In the genomic region with DNA sequence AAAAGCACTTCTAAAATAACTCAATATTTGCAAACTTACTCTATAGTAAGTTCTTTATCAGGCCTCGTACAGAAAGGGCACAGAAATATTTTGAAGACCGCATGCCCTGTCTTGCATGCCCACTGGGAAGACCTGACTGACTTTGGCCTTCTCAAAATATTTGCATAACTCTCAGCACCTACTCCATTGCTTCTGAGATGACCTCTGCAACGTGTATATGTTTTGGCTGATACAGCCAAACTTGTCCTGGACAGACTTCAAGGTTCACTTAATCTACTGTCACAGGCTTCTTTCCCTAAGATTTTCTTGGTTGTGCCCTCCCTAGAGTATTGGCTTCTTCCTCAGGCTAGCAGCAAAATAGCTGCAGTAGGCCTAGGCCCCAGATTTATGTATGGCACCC, we compare ENCODE assay signal across 18 cellular contexts. TPM values are rescaled to one million over a fixed set of nuclear protein-coding genes. Genes with fewer than 3 reads are reported as not detected.
DNase-seq lines count a peak whose midpoint lies in the region; ATAC-seq, FAIRE-seq and TF ChIP-seq lines count a peak whose summit lies in the region.
"Had no signal": no experiment of that assay in that cellular context is flagged by ENCODE, and none has a peak within 500 bp of the region (broad histone marks: within the 10 kb centered on the region; RNA-seq: fewer than 3 reads in every experiment).

No MANE protein-coding gene starts in this region.

- H3K9ac ChIP-seq in K562 (ENCODE audit: insufficient read depth in 1 of 2, low read depth in 2 of 2, low read length in 2 of 2) (no peak overlapping the region), parathyroid adenoma (no peak overlapping the region)
- H3K9ac ChIP-seq: GM23248 had no signal

- BruUV-seq in K562 (replicated peaks; lab: Mats Ljungman, UMichigan) = no TSS peak

- no peaks in the 10 kb centered on the region for H4K20me1 ChIP-seq in K562 (replicated peaks; ENCODE audit: control insufficient read depth, insufficient read depth, low read length)

- no peak overlapping the region for H3K4me3 ChIP-seq in K562
- no peak overlapping the region for H3K4me3 ChIP-seq in esophagus muscularis mucosa
- H3K4me3 ChIP-seq in parathyroid adenoma (ENCODE audit: low read depth, low read length) = no peak overlapping the region
- H3K4me3 ChIP-seq in uterus = no peak overlapping the region
- no peak overlapping the region for H3K4me3 ChIP-seq in lower leg skin (ENCODE audit: low read depth, poor library complexity, severe bottlenecking)
- H3K4me3 ChIP-seq: GM23248 had no signal

- no peaks in the 10 kb centered on the region for H3K79me2 ChIP-seq in K562 (ENCODE audit: control insufficient read depth, insufficient read depth, low read length)
- H3K79me2 ChIP-seq in parathyroid adenoma = peaks cover 17% of the 10 kb centered on the region

- H3K27me3 ChIP-seq in K562 (ENCODE audit: control insufficient read depth in 2 of 2, insufficient read depth in 2 of 2, low read length in 2 of 2) (no peaks in the 10 kb centered on the region), esophagus muscularis mucosa (no peaks in the 10 kb centered on the region), parathyroid adenoma (ENCODE audit: control insufficient read depth, insufficient read depth, low read length) (no peaks in the 10 kb centered on the region), uterus (no peaks in the 10 kb centered on the region)

- 58% methylated on average over 3 of the region's 3 CpGs for WGBS in K562 (ENCODE audit: insufficient coverage, low coverage, missing lambda C conversion rate)
- 46% methylated on average over 3 of the region's 3 CpGs for WGBS in esophagus muscularis mucosa
- 71 to 73% methylated on average over 3 of the region's 3 CpGs for WGBS in lower leg skin, 2 donors

- no peaks in the 10 kb centered on the region for H3K9me1 ChIP-seq in K562 (ENCODE audit: control insufficient read depth, insufficient read depth, low read length)

- H3K9me3 ChIP-seq in K562 (replicated peaks; ENCODE audit: control insufficient read depth, insufficient read depth, low read depth, low read length) (no peaks in the 10 kb centered on the region), esophagus muscularis mucosa (no peaks in the 10 kb centered on the region), parathyroid adenoma (ENCODE audit: control insufficient read depth, low read length) (no peaks in the 10 kb centered on the region), uterus (no peaks in the 10 kb centered on the region)

- in situ Hi-C loops in K562 (cut with MboI) = no loop called here

- no peak; the same call in 2 of the 3 replicates for ATAC-seq in K562

- DNase-seq in K562 (ENCODE audit: extremely low read depth in 1 of 4, low spot score in 3 of 4) = no peak
- DNase-seq in esophagus muscularis mucosa (ENCODE audit: extremely low spot score) = no peak
- no peak for DNase-seq in uterus
- DNase-seq in germinal center (ENCODE audit: low spot score) = no peak
- no peak for DNase-seq in lower leg skin (ENCODE audit: low spot score in 2 of 2)
- DNase-seq in OCI-M2 (lab: John Stamatoyannopoulos, UW; ENCODE audit: unreplicated experiment) = no peak
- DNase-seq: ACHN; C1 segment of cervical spinal cord; CD8-positive, alpha-beta memory T cell; DMS53; GM23248; HCEC 1CT; KG1; NCI-H1694 treated with DMSO at 0.1 percent for 48 hours; SHP77 treated with DMSO at 0.1 percent for 48 hours had no signal

- no peak for TF ChIP-seq POLR2A in K562 (conservative IDR thresholded peaks at IDR 0.05)
- TF ChIP-seq POLR2A in esophagus muscularis mucosa (IDR thresholded peaks at IDR 0.05; ENCODE audit: low read depth) = no peak
- no peak for TF ChIP-seq POLR2A in uterus (IDR thresholded peaks at IDR 0.05)
- no peak for TF ChIP-seq POLR2A in lower leg skin (IDR thresholded peaks at IDR 0.05)

- CTCF ChIA-PET in K562 (lab: Yijun Ruan, JAX; ENCODE audit: low intra/inter-chr PET ratio) = no interaction called here

- TF ChIP-seq EP300 in K562 (IDR thresholded peaks at IDR 0.05; ENCODE audit: low read length) = no peak
- TF ChIP-seq EP300 in esophagus muscularis mucosa (IDR thresholded peaks at IDR 0.05) = no peak

- intact Hi-C loops in K562 (cut with micrococcal nuclease) = no loop called here
- intact Hi-C loops in esophagus muscularis mucosa (cut with DNase I) = no loop called here
- intact Hi-C loops in uterus (cut with DNase I; ENCODE audit: low total_unique reads) = no loop called here
- intact Hi-C loops in lower leg skin (cut with DNase I; ENCODE audit: low total_unique reads) = loop anchor here (10.0 kb wide), 1 partner anchor 61 kb away; no protein-coding TSS in a partner anchor

- peak overlapping the region; percentile 93 for H2AFZ ChIP-seq in K562 (ENCODE audit: low read depth, low read length)
- no peak overlapping the region for H2AFZ ChIP-seq in parathyroid adenoma
- H2AFZ ChIP-seq: GM23248 had no signal

- H3K27ac ChIP-seq in K562 (ENCODE audit: extremely low read depth, low read depth, low read length) (no peak overlapping the region), esophagus muscularis mucosa (replicated peaks in 1 of 4) (peak overlapping the region; percentile 68 to 91 (median 86)), parathyroid adenoma (peak overlapping the region; percentile 11), uterus (peak overlapping the region; percentile 34 to 51)
- H3K27ac ChIP-seq: GM23248 had no signal

- no peak for TF ChIP-seq RAD21 in K562 (CRISPR knock-in tag; conservative IDR thresholded peaks at IDR 0.05 in 1 of 2, IDR thresholded peaks at IDR 0.05 in 1 of 2)

- H3K4me2 ChIP-seq in K562 (ENCODE audit: insufficient read depth, low read length) = no peak overlapping the region
- no peak overlapping the region for H3K4me2 ChIP-seq in parathyroid adenoma (ENCODE audit: low read length)

- POLR2A ChIA-PET in K562 (lab: Yijun Ruan, JAX) = interaction anchor here (0.6 to 1.1 kb wide), 3 partner anchors 10 to 40 kb away, joined by 3 to 4 read pairs (median 3); no protein-coding TSS in a partner anchor

- no peak for TF ChIP-seq CTCF in K562 (IDR thresholded peaks at IDR 0.05 in 2 of 3, conservative IDR thresholded peaks at IDR 0.05 in 1 of 3; ENCODE audit: insufficient read depth in 2 of 3, low read depth in 1 of 3, low read length in 3 of 3)
- TF ChIP-seq CTCF in esophagus muscularis mucosa (IDR thresholded peaks at IDR 0.05) = no peak
- TF ChIP-seq CTCF in parathyroid adenoma (IDR thresholded peaks at IDR 0.05) = no peak
- TF ChIP-seq CTCF in uterus (IDR thresholded peaks at IDR 0.05) = no peak
- TF ChIP-seq CTCF in lower leg skin (IDR thresholded peaks at IDR 0.05) = no peak

- H3K4me1 ChIP-seq in K562 (replicated peaks in 1 of 2; ENCODE audit: control insufficient read depth in 2 of 2, insufficient read depth in 2 of 2, low read length in 2 of 2) (peaks cover 3 to 14% of the 10 kb centered on the region in 2 experiments; a peak in 3 of 5 replicates), esophagus muscularis mucosa (peaks cover 29 to 76% (median 70%) of the 10 kb centered on the region in 4 donors), parathyroid adenoma (peaks cover 19% of the 10 kb centered on the region), uterus (peaks cover 0 to 18% of the 10 kb centered on the region in 2 donors)

- no peaks in the 10 kb centered on the region for H3K36me3 ChIP-seq in K562 (ENCODE audit: control insufficient read depth, insufficient read depth, low read length)
- H3K36me3 ChIP-seq in esophagus muscularis mucosa = no peaks in the 10 kb centered on the region
- H3K36me3 ChIP-seq in parathyroid adenoma (ENCODE audit: control insufficient read depth, insufficient read depth, low read length) = no peaks in the 10 kb centered on the region
- no peaks in the 10 kb centered on the region for H3K36me3 ChIP-seq in uterus

- FAIRE-seq in K562 (lab: Jason Lieb, UNC) = no peak
- FAIRE-seq: GM12891, GM19239 had no signal

RNA-seq across cellular contexts. Expression of a gene that starts 21.5 kb away (rescaled TPM):
- 69.8 and 104 TPM in 2 replicates for total RNA-seq in K562 (2011; cell fraction: chromatin; rRNA removed; ENCODE audit: low replicate concordance)
- 129 and 134 TPM in 2 replicates for total RNA-seq in K562 (2011; cell fraction: nucleolus; rRNA removed)
- total RNA-seq in K562 (2011; cell fraction: nucleoplasm; rRNA removed) = 110 and 125 TPM in 2 replicates
- 24.7 and 26.4 TPM in 2 replicates for total RNA-seq in K562 (2014; rRNA removed)
- total RNA-seq in K562 (2014; rRNA removed; fragmentation: Illumina TruSeq; extraction: Trizol) = 40.2 and 47.5 TPM in 2 replicates
- total RNA-seq in K562 (2015; rRNA removed; fragmentation: Illumina TruSeq; extraction: Trizol) = 32.5 and 34.7 TPM in 2 replicates
- total RNA-seq in K562 (2021) = 43.1 and 48.8 TPM in 2 replicates
- 107 and 130 TPM in 2 replicates for polyA plus RNA-seq in K562 (2011; rRNA removed)
- 115 and 165 TPM in 2 replicates for polyA plus RNA-seq in K562 (2011; cell fraction: cytosol; rRNA removed)
- polyA plus RNA-seq in K562 (2011; cell fraction: nucleus; rRNA removed) = 76.3 and 79.4 TPM in 2 replicates
- 42.5 and 62.4 TPM in 2 replicates for polyA plus RNA-seq in K562 (2012)
- 55.6 and 58.3 TPM in 2 replicates for polyA plus RNA-seq in K562 (2014; fragmentation: Illumina TruSeq; extraction: Trizol)
- 10 to 100 TPM; 73.1 to 93.2 TPM for polyA plus RNA-seq in K562 (2014; fragmentation: Nextera tagmentation; extraction: Ambion mirVana)
- 34.7 and 38.6 TPM in 2 replicates for polyA plus RNA-seq in K562 (2014; rRNA removed)
- 202 and 263 TPM in 2 replicates for polyA minus RNA-seq in K562 (2011; rRNA and poly(A)+ RNA removed)
- 83.5 and 95.9 TPM in 2 replicates for polyA minus RNA-seq in K562 (2011; cell fraction: cytosol; rRNA and poly(A)+ RNA removed)
- polyA minus RNA-seq in K562 (2011; cell fraction: nucleus; rRNA and poly(A)+ RNA removed) = 25.7 and 39.3 TPM in 2 replicates
- total RNA-seq in esophagus muscularis mucosa = 100 to 1,000 TPM; 121 to 175 (median 138) TPM
- 100 to 1,000 TPM in 1 of 4 donors, 10 to 100 TPM in 3; 44.1 to 113 (median 58.3) TPM for total RNA-seq in uterus
- total RNA-seq in lower leg skin = 100 to 1,000 TPM; 102 to 142 (median 124) TPM

RNA-seq across cellular contexts. Expression of a gene that starts 39.0 kb away (rescaled TPM):
- total RNA-seq in K562 (2011; cell fraction: chromatin; rRNA removed; ENCODE audit: low replicate concordance) = 1.0 TPM in 1 of 2 replicates, not detected in the other
- total RNA-seq in K562 (2011; cell fraction: nucleolus; rRNA removed) = 0.83 and 0.92 TPM in 2 replicates
- 0.59 and 0.92 TPM in 2 replicates for total RNA-seq in K562 (2011; cell fraction: nucleoplasm; rRNA removed)
- total RNA-seq in K562 (2014; rRNA removed) (4.9 and 7.4 TPM in 2 replicates), K562 (2014; rRNA removed; fragmentation: Illumina TruSeq; extraction: Trizol) (1.6 and 2.9 TPM in 2 replicates), K562 (2015; rRNA removed; fragmentation: Illumina TruSeq; extraction: Trizol) (5.0 and 6.1 TPM in 2 replicates), K562 (2021) (4.7 and 5.1 TPM in 2 replicates), esophagus muscularis mucosa (100 to 1,000 TPM; 305 to 398 (median 357) TPM), uterus (100 to 1,000 TPM in 3 of 4 donors, 10 to 100 TPM in 1; 67.1 to 250 (median 145) TPM), lower leg skin (10 to 100 TPM; 21.5 to 42.6 (median 28.2) TPM)
- polyA plus RNA-seq in K562 (2011; rRNA removed) (3.0 and 4.6 TPM in 2 replicates), K562 (2014; fragmentation: Illumina TruSeq; extraction: Trizol) (6.2 and 7.0 TPM in 2 replicates), K562 (2014; fragmentation: Nextera tagmentation; extraction: Ambion mirVana) (under 1 TPM; 0.13 to 0.74 TPM), K562 (2014; rRNA removed) (5.7 and 7.6 TPM in 2 replicates)
- 6.9 and 7.3 TPM in 2 replicates for polyA plus RNA-seq in K562 (2011; cell fraction: cytosol; rRNA removed)
- polyA plus RNA-seq in K562 (2011; cell fraction: nucleus; rRNA removed) = 3.2 and 3.7 TPM in 2 replicates
- polyA plus RNA-seq in K562 (2012) = 6.9 and 7.4 TPM in 2 replicates
- 1.9 and 2.4 TPM in 2 replicates for polyA minus RNA-seq in K562 (2011; rRNA and poly(A)+ RNA removed)
- 1.7 and 3.8 TPM in 2 replicates for polyA minus RNA-seq in K562 (2011; cell fraction: cytosol; rRNA and poly(A)+ RNA removed)
- 0.44 and 0.81 TPM in 2 replicates for polyA minus RNA-seq in K562 (2011; cell fraction: nucleus; rRNA and poly(A)+ RNA removed)
